Comparison of ENCODE assay signal across 8 cellular contexts in the genomic region with DNA sequence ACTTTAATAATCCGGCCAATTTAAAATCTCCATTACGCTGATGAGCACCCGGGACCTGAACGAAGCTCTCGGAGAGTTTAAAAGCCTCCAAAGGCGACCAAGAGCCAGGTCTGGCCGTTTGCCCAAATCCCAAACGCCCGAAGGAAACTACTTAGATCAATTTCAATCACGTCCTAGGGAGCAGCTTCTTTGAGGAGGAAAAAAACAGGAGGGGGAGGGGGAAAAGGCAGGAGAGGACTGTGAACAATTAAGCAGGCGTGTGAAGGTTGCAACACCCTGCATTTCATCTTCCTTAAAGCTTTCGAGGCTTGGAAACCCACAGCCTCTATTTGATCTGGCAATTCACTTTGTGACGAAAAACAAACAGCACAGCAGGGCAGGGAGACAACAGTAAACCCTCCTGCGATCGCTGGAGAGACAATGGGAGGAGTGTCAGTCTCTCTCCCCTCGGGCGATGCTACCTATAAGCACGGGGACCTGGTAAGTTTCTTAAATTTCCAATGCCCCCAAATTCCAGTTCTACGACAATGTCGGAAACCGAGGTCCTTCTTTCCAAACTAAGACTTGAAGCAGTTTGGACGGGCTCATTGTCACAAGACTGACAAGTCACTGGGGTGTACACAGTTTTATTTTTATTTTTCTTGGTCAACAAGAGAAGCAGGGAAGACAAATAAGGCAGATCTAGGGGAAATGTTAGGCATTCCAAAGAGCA. TPM values are rescaled to one million over a fixed set of nuclear protein-coding genes. Genes with fewer than 3 reads are reported as not detected.
DNase-seq lines count a peak whose midpoint lies in the region; ATAC-seq and TF ChIP-seq lines count a peak whose summit lies in the region.

No MANE protein-coding gene starts in this region.

- peak overlapping the region; percentile 99 for H3K27ac Mint-ChIP-seq in chondrocyte (ENCODE audit: unreplicated experiment)

- H3K9me3 Mint-ChIP-seq in chondrocyte (ENCODE audit: low read depth), result peaks cover under 1% of the 10 kb centered on the region

- H3K36me3 Mint-ChIP-seq in chondrocyte (ENCODE audit: low read depth), result peaks cover 56% of the 10 kb centered on the region

- in situ Hi-C loops in SK-MEL-5 (cut with HindIII; ENCODE audit: low pct_unique_long_range_greater_than_20kb, low sequenced_read_pairs), result no loop called here

- TF ChIP-seq CTCF in chondrocyte (IDR thresholded peaks at IDR 0.05), result no peak

- no peaks in the 10 kb centered on the region for H3K27me3 Mint-ChIP-seq in chondrocyte (ENCODE audit: low read depth)

- DNase-seq in DMS 273 treated with DMSO at 0.1 percent for 48 hours (lab: John Stamatoyannopoulos, UW) (peak; percentile 41), M059J (ENCODE audit: low read depth) (peak; percentile 73), SK-MEL-5 (ENCODE audit: low read depth, low spot score) (peak; percentile 70), chondrocyte (ENCODE audit: low spot score) (no peak), kidney tubule cell (ENCODE audit: low spot score) (peak; percentile 60)
- DNase-seq in stimulated activated naive CD4-positive, alpha-beta T cell (lab: John Stamatoyannopoulos, UW), result peak; percentile 34 to 83 (median 68)

- H3K4me3 Mint-ChIP-seq in chondrocyte (ENCODE audit: unreplicated experiment), result peak overlapping the region; percentile 94

- ATAC-seq in HG03108 (IDR thresholded peaks at IDR 0.05; ENCODE audit: unreplicated experiment), result no peak
- no peak for ATAC-seq in HG02642 (IDR thresholded peaks at IDR 0.05; ENCODE audit: poor library complexity, unreplicated experiment)

- H3K4me1 Mint-ChIP-seq in chondrocyte (ENCODE audit: low read depth), result peaks cover 43% of the 10 kb centered on the region

RNA-seq across cellular contexts. Expression of gene KLF6, which starts 1.1 kb away (rescaled TPM):
- 4.8 and 9.9 TPM in 2 replicates for total RNA-seq in M059J (2014; rRNA removed; shearing (Covaris generic))
- total RNA-seq in SK-MEL-5 (2014; rRNA removed; shearing (Covaris generic)), result 15.0 and 18.5 TPM in 2 replicates
- polyA plus RNA-seq in SK-MEL-5 (2015; cell fraction: cytosol; rRNA removed), result 34.5 and 48.0 TPM in 2 replicates
- 218 and 235 TPM in 2 replicates for polyA plus RNA-seq in SK-MEL-5 (2015; cell fraction: nucleus; rRNA removed)
- total RNA-seq in chondrocyte, result 201 to 355 TPM (median 330 TPM) in 3 replicates

Comparison
In these comparisons a context has a peak if more than half of its experiments do, and no peak if none do; other contexts are left out.
1. RNA of gene KLF6, which starts 1.1 kb away (total RNA-seq): 201 to 355 TPM in chondrocyte; 15.0 to 18.5 TPM in SK-MEL-5 and 4.8 to 9.9 TPM in M059J; every median in the first group is over 10 times any median in the second.